1 cellular context compared by ENCODE assay signal in genomic region chr14:69690042-69690441, GRCh38.
A peak's percentile ranks its signal among the peaks of the same experiment; 100 is the strongest.
TF ChIP-seq lines count a peak whose summit lies in the region.

No MANE protein-coding gene starts in this region.

TF ChIP-seq in HepG2, 621 proteins besides CTCF, POLR2A, EP300 and RAD21 (continued from another document and continues in another):
- TF ChIP-seq ZNF280D (CRISPR knock-in tag; IDR thresholded peaks at IDR 0.05), result peak; percentile 85
- peak; percentile 94 for TF ChIP-seq ARID5B (CRISPR knock-in tag; IDR thresholded peaks at IDR 0.05)
- peak; percentile 26; the same call in 1 of the 2 replicates for TF ChIP-seq ZNF430 (CRISPR knock-in tag; IDR thresholded peaks at IDR 0.05)
- TF ChIP-seq MIXL1 (CRISPR knock-in tag; IDR thresholded peaks at IDR 0.05), result peak; percentile 66
- TF ChIP-seq MEIS2 (CRISPR knock-in tag; IDR thresholded peaks at IDR 0.05), result peak; percentile 67
- peak; percentile 30 for TF ChIP-seq ZNF18 (CRISPR knock-in tag; IDR thresholded peaks at IDR 0.05; ENCODE audit: insufficient replicate concordance)
- TF ChIP-seq MLX (CRISPR knock-in tag; IDR thresholded peaks at IDR 0.05), result peak; percentile 94
- TF ChIP-seq ZSCAN22 (CRISPR knock-in tag; IDR thresholded peaks at IDR 0.05), result no peak
- TF ChIP-seq POGZ (CRISPR knock-in tag; IDR thresholded peaks at IDR 0.05), result peak; percentile 50; the same call in 1 of the 2 replicates
- TF ChIP-seq ZNF331 (CRISPR knock-in tag; IDR thresholded peaks at IDR 0.05), result peak; percentile 22
- TF ChIP-seq STAT6 (CRISPR knock-in tag; IDR thresholded peaks at IDR 0.05; ENCODE audit: borderline replicate concordance), result no peak
- TF ChIP-seq ATF7-NPFF (CRISPR knock-in tag; IDR thresholded peaks at IDR 0.05; ENCODE audit: low read depth), result 0 out of 2 replicates have a peak, but pooled peaks have one; percentile 13
- TF ChIP-seq ZNF431 (CRISPR knock-in tag; IDR thresholded peaks at IDR 0.05; ENCODE audit: borderline replicate concordance, low read depth), result no peak
- TF ChIP-seq TFE3 (CRISPR knock-in tag; IDR thresholded peaks at IDR 0.05), result peak; percentile 70
- TF ChIP-seq ARID4A (CRISPR knock-in tag; IDR thresholded peaks at IDR 0.05; ENCODE audit: borderline replicate concordance), result peak; percentile 36; the same call in 1 of the 2 replicates
- TF ChIP-seq MLXIP (CRISPR knock-in tag; IDR thresholded peaks at IDR 0.05; ENCODE audit: borderline replicate concordance), result no peak
- peak; percentile 29; the same call in 1 of the 2 replicates for TF ChIP-seq SP5 (CRISPR knock-in tag; IDR thresholded peaks at IDR 0.05; ENCODE audit: borderline replicate concordance, low read depth)
- 0 out of 2 replicates have a peak, but pooled peaks have one; percentile 31 for TF ChIP-seq ZNF121 (CRISPR knock-in tag; IDR thresholded peaks at IDR 0.05)
- TF ChIP-seq BORCS8-MEF2B (CRISPR knock-in tag; IDR thresholded peaks at IDR 0.05), result peak; percentile 75; the same call in 1 of the 2 replicates
- peak; percentile 45; the same call in 1 of the 2 replicates for TF ChIP-seq ZNF574 (CRISPR knock-in tag; IDR thresholded peaks at IDR 0.05)
- TF ChIP-seq SOX13 (IDR thresholded peaks at IDR 0.05), result peak; percentile 46; the same call in 1 of the 2 replicates
- TF ChIP-seq SOX13 (CRISPR knock-in tag; conservative IDR thresholded peaks at IDR 0.05 in 1 of 2, IDR thresholded peaks at IDR 0.05 in 1 of 2), result peak in 1 of 2 experiments; percentile 89; a peak in 2 of 4 replicates
- TF ChIP-seq TCF7 (IDR thresholded peaks at IDR 0.05; ENCODE audit: low read depth), result peak; percentile 93
